ENCODE assay signal across 9 cellular contexts in the genomic region with DNA sequence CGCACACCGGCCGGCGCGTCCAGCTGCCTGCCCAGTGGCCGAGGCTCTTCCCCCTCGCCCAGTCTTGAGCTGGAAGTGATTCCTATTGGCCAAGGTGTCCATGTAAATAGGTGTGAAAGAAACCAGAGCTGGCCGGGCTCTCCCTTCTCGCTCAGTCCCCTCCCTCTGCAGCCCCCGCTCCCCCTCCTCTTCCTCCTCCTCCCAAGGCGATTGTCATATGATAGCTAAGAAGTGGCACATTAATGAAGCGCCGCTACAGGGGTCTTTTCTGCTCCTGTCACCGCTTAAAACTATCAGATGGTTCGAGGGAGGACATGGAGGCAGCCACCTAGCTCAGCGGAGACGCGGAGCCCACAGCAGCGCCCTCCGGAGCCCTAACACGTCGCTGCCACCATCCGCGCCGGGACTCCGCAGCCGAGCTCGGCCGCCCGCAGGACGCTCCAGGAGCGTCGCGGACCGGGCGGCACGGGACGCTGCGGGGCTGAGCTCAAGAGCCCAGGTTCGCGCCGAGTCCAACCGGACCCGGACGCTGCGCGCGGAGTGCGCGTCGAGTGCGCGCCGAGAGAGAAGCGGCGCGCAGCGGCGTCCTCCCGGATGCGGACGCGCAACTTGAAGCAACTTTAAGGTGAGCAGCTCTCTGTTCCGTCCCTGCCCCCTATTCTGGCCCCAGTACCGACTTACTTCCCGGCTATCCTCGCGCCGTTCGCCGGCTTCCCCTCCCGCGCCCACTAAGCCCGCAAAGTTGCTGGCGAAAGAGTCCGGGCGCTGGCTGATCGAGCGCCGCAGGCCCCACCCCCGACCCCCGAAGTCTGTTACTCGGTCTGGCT. TPM values are rescaled to one million over a fixed set of nuclear protein-coding genes. Genes with fewer than 3 reads are reported as not detected.
DNase-seq lines count a peak whose midpoint lies in the region; TF ChIP-seq lines count a peak whose summit lies in the region.
"Had no signal": no experiment of that assay in that cellular context is flagged by ENCODE, and none has a peak within 500 bp of the region (broad histone marks: within the 10 kb centered on the region; RNA-seq: fewer than 3 reads in every experiment).

A gene (plus strand): TSS at position 293 of the 827 bp plus-strand sequence. CDS start 653 bp downstream, outside the sequence.

- H3K27ac Mint-ChIP-seq in activated naive CD4-positive, alpha-beta T cell treated with anti-CD3 and anti-CD28 coated beads for 36 hours = no peak within 1 kb of the TSS

- CTCF ChIA-PET in activated naive CD4-positive, alpha-beta T cell treated with anti-CD3 and anti-CD28 coated beads for 36 hours (lab: Charles Lee) = interaction anchor here (0.6 to 2.5 kb wide), 9 partner anchors 8 to 294 kb away, joined by 3 to 14 read pairs (median 4); no protein-coding TSS in a partner anchor

- peaks cover 22% of the 10 kb centered on the region for H3K4me1 ChIP-seq in testis

- peak; percentile 38 for DNase-seq in activated naive CD4-positive, alpha-beta T cell treated with anti-CD3 and anti-CD28 coated beads for 36 hours
- no peak for DNase-seq in activated naive CD4-positive, alpha-beta T cell treated with Interleukin-2 at 50 U/mL for 16 hours
- DNase-seq in WERI-Rb-1 (peak; percentile 39), iPS-NIHi7 (ENCODE audit: extremely low spot score) (peak; percentile 86), testis (no peak), hippocampal formation (lab: John Stamatoyannopoulos, UW) (no peak), pons (ENCODE audit: low spot score) (no peak)
- DNase-seq in stimulated activated CD4-positive, alpha-beta T cell treated with anti-CD3 and anti-CD28 coated beads, Interleukin-2, amount 100 ng/mL, for 48 hours = no peak

- peak within 1 kb of the TSS; percentile 82 for H3K4me3 Mint-ChIP-seq in activated naive CD4-positive, alpha-beta T cell treated with anti-CD3 and anti-CD28 coated beads for 36 hours

- H3K36me3 ChIP-seq in WERI-Rb-1 (no peaks in the 10 kb centered on the region), testis (ENCODE audit: low read depth, missing control alignments) (no peaks in the 10 kb centered on the region)

- H3K27ac ChIP-seq in WERI-Rb-1 (no peak within 1 kb of the TSS), testis (no peak within 1 kb of the TSS)

- H3K4me3 ChIP-seq in WERI-Rb-1 (ENCODE audit: low read depth, low read length) (peak within 1 kb of the TSS; percentile 48), testis (peak within 1 kb of the TSS; percentile 40 to 42)

- H3K27me3 ChIP-seq in WERI-Rb-1 (ENCODE audit: insufficient read depth, low read depth, severe bottlenecking) = peaks cover 76% of the 10 kb centered on the region
- peaks cover 5% of the 10 kb centered on the region for H3K27me3 ChIP-seq in testis

- WGBS in testis, 2 donors = 1 to 2% methylated on average over 13 to 58 of the region's 83 CpGs

- H3K4me1 Mint-ChIP-seq in activated naive CD4-positive, alpha-beta T cell treated with anti-CD3 and anti-CD28 coated beads for 36 hours (ENCODE audit: low read depth) = peaks cover 37% of the 10 kb centered on the region

- H3K36me3 Mint-ChIP-seq in activated naive CD4-positive, alpha-beta T cell treated with anti-CD3 and anti-CD28 coated beads for 36 hours (ENCODE audit: low read depth) = no peaks in the 10 kb centered on the region

- H3K9me3 ChIP-seq in WERI-Rb-1 (ENCODE audit: severe bottlenecking) (no peaks in the 10 kb centered on the region), testis (no peaks in the 10 kb centered on the region)

- no peaks in the 10 kb centered on the region for H3K9me3 Mint-ChIP-seq in activated naive CD4-positive, alpha-beta T cell treated with anti-CD3 and anti-CD28 coated beads for 36 hours

- intact Hi-C loops in activated naive CD4-positive, alpha-beta T cell treated with anti-CD3 and anti-CD28 coated beads for 36 hours (cut with micrococcal nuclease) = loop anchor here (2.0 to 10.0 kb wide), 3 partner anchors 395 to 471 kb away; a partner anchor contains a TSS
- intact Hi-C loops in testis (cut with DNase I; ENCODE audit: low total_unique reads) = no loop called here

- no peak for TF ChIP-seq POLR2A in testis (IDR thresholded peaks at IDR 0.05)

- TF ChIP-seq CTCF in WERI-Rb-1 (IDR thresholded peaks at IDR 0.05; ENCODE audit: low read depth, low read length) = peak; percentile 51
- TF ChIP-seq CTCF in testis (IDR thresholded peaks at IDR 0.05) = no peak

- H3K27me3 Mint-ChIP-seq in activated naive CD4-positive, alpha-beta T cell treated with anti-CD3 and anti-CD28 coated beads for 36 hours (ENCODE audit: low read depth) = peaks cover 89% of the 10 kb centered on the region

RNA-seq across cellular contexts. Expression of the gene that starts here (rescaled TPM):
- total RNA-seq in activated naive CD4-positive, alpha-beta T cell treated with anti-CD3 and anti-CD28 coated beads for 36 hours = not detected
- total RNA-seq in testis = 1 to 10 TPM in 1 of 2 donors, under 1 TPM in 1; 0.56 to 1.5 TPM
- 7.4 TPM for polyA plus RNA-seq in testis (ENCODE audit: insufficient read depth, low read depth, low replicate concordance)
- total RNA-seq: LHCN-M2 had no signal

Comparison
In these comparisons a context has a peak if more than half of its experiments do, and no peak if none do; other contexts are left out.
1. Peak in DNase-seq in activated naive CD4-positive, alpha-beta T cell treated with anti-CD3 and anti-CD28 coated beads for 36 hours; RNA of the gene not detected or under 1 TPM.
2. DNase-seq: peak in WERI-Rb-1 (single experiment) and iPS-NIHi7 (single experiment); none in activated naive CD4-positive, alpha-beta T cell treated with Interleukin-2 at 50 U/mL for 16 hours (single experiment), testis (single experiment), stimulated activated CD4-positive, alpha-beta T cell treated with anti-CD3 and anti-CD28 coated beads, Interleukin-2, amount 100 ng/mL, for 48 hours (0 of 2), hippocampal formation (0 of 2) and pons (single experiment).